ENCODE assay signal across 22 cellular contexts in the genomic region with DNA sequence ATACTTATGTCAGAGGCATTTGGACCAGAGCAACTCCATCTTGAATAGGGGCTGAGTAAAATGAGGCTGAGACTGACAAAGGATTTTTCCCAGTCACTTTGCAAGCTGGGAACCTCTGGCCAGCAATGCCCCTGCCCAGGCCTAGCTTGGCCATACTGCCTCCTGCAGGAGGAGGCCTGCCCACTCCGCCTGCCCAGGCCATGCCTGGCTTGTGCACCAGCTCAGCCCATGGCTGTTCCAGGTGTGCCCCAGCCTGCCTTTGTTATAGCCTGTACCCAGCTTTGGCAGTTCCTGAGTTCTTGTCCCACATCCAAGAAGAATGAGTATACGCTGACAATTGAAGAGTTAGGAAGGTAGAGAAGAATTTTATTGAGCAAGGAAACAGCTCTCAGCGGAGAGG.
DNase-seq lines count a peak whose midpoint lies in the region; ATAC-seq, FAIRE-seq and TF ChIP-seq lines count a peak whose summit lies in the region.
"Had no signal": no experiment of that assay in that cellular context is flagged by ENCODE, and none has a peak within 500 bp of the region (broad histone marks: within the 10 kb centered on the region; RNA-seq: fewer than 3 reads in every experiment).

No MANE protein-coding gene starts in this region.

- no peak overlapping the region for H4K91ac ChIP-seq in H1 (replicated peaks; ENCODE audit: insufficient read length, low read length)

- no peaks in the 10 kb centered on the region for H3K23me2 ChIP-seq in H1 (ENCODE audit: low read depth, low read length)

- H2AFZ ChIP-seq in H1 (ENCODE audit: low read length): no peak overlapping the region
- H2AFZ ChIP-seq: GM23338 had no signal

- no peak overlapping the region for H2AK5ac ChIP-seq in H1 (ENCODE audit: low read depth, low read length)

- H3K27me3 ChIP-seq in H1 (replicated peaks in 1 of 4; ENCODE audit: control insufficient read depth in 3 of 4, extremely low read depth in 1 of 4, insufficient read depth in 3 of 4, low read length in 3 of 4) (peaks cover 21 to 57% (median 41%) of the 10 kb centered on the region in 4 experiments), adrenal gland (no peaks in the 10 kb centered on the region)
- H3K27me3 ChIP-seq in CD8-positive, alpha-beta T cell (ENCODE audit: insufficient read depth, low read length): no peaks in the 10 kb centered on the region
- H3K27me3 ChIP-seq: BLaER1 treated with 17β-estradiol and CSF1 and Interleukin-3, amounts not matched to agents 10 nM and 100 nM had no signal

- no peak overlapping the region for H3K14ac ChIP-seq in H1 (ENCODE audit: insufficient read length)

- H3K36me3 Mint-ChIP-seq in activated naive CD4-positive, alpha-beta T cell treated with anti-CD3 and anti-CD28 coated beads, Interleukin-2, amount 50 U/mL, for 24 hours: no peaks in the 10 kb centered on the region
- H3K36me3 Mint-ChIP-seq in nephron progenitor cell (ENCODE audit: low read depth): peaks cover 86% of the 10 kb centered on the region
- no peaks in the 10 kb centered on the region for H3K36me3 Mint-ChIP-seq in CD8-positive, alpha-beta T cell
- H3K36me3 Mint-ChIP-seq: CD4-positive, CD25-positive, alpha-beta regulatory T cell had no signal

- no peak overlapping the region for H3K4me2 ChIP-seq in H1 (ENCODE audit: insufficient read depth in 1 of 2, low read depth in 2 of 2, low read length in 2 of 2)
- H3K4me2 ChIP-seq: BLaER1 treated with 17β-estradiol and CSF1 and Interleukin-3, amounts not matched to agents 10 nM and 100 nM; GM23338 had no signal

- H3K4me1 Mint-ChIP-seq in activated naive CD4-positive, alpha-beta T cell treated with anti-CD3 and anti-CD28 coated beads, Interleukin-2, amount 50 U/mL, for 24 hours: no peaks in the 10 kb centered on the region
- H3K4me1 Mint-ChIP-seq in nephron progenitor cell: no peaks in the 10 kb centered on the region
- H3K4me1 Mint-ChIP-seq in CD8-positive, alpha-beta T cell (ENCODE audit: low read depth): no peaks in the 10 kb centered on the region
- H3K4me1 Mint-ChIP-seq: CD4-positive, CD25-positive, alpha-beta regulatory T cell had no signal

- DNase-seq in activated naive CD4-positive, alpha-beta T cell treated with anti-CD3 and anti-CD28 coated beads, Interleukin-2, amount 50 U/mL, for 16 hours: no peak
- DNase-seq in H1 (ENCODE audit: low read depth in 1 of 2, low spot score in 2 of 2) (no peak), nephron progenitor cell (no peak), GM19239 (ENCODE audit: insufficient read length, low spot score) (no peak), adrenal gland (no peak), DMS153 (lab: John Stamatoyannopoulos, UW) (no peak)
- no peak for DNase-seq in CD8-positive, alpha-beta T cell
- DNase-seq: AML-193; Calu3; CD4-positive, CD25-positive, alpha-beta regulatory T cell; DMS 273 treated with DMSO at 0.1 percent for 48 hours; DMS79; HFFc6; IMR-90; KG1 had no signal

- no peaks in the 10 kb centered on the region for H3K9me3 Mint-ChIP-seq in activated naive CD4-positive, alpha-beta T cell treated with anti-CD3 and anti-CD28 coated beads, Interleukin-2, amount 50 U/mL, for 24 hours
- peaks cover 8% of the 10 kb centered on the region for H3K9me3 Mint-ChIP-seq in nephron progenitor cell
- H3K9me3 Mint-ChIP-seq in CD8-positive, alpha-beta T cell: peaks cover 4% of the 10 kb centered on the region

- H3K79me1 ChIP-seq in H1 (ENCODE audit: low read depth, low read length): no peaks in the 10 kb centered on the region

- peak overlapping the region; percentile 25 for H3K27ac Mint-ChIP-seq in activated naive CD4-positive, alpha-beta T cell treated with anti-CD3 and anti-CD28 coated beads, Interleukin-2, amount 50 U/mL, for 24 hours
- H3K27ac Mint-ChIP-seq in nephron progenitor cell: peak overlapping the region; percentile 68
- H3K27ac Mint-ChIP-seq in CD8-positive, alpha-beta T cell: no peak overlapping the region
- H3K27ac Mint-ChIP-seq: CD4-positive, CD25-positive, alpha-beta regulatory T cell; GM23338; HFFc6 had no signal

- peak; percentile 55 to 64 for TF ChIP-seq RAD21 in H1 (IDR thresholded peaks at IDR 0.05 in 1 of 2, conservative IDR thresholded peaks at IDR 0.05 in 1 of 2; ENCODE audit: low read depth in 2 of 2, low read length in 2 of 2)

- CTCF ChIA-PET in H1 (lab: Charles Lee; ENCODE audit: partially characterized antibody): interaction anchor here (0.9 to 1.2 kb wide), 3 partner anchors 8 to 29 kb away, joined by 3 to 4 read pairs (median 3); no protein-coding TSS in a partner anchor
- CTCF ChIA-PET in CD8-positive, alpha-beta T cell (lab: Charles Lee): no interaction called here

- intact Hi-C loops in adrenal gland (cut with DNase I): no loop called here
- intact Hi-C loops in CD8-positive, alpha-beta T cell (cut with DNase I, micrococcal nuclease): no loop called here

- H4K20me1 ChIP-seq in H1 (replicated peaks in 1 of 2; ENCODE audit: control insufficient read depth in 1 of 2, insufficient read depth in 2 of 2, low read length in 2 of 2): peaks cover 10 to 15% of the 10 kb centered on the region in 2 experiments
- H4K20me1 ChIP-seq: BLaER1 treated with 17β-estradiol and CSF1 and Interleukin-3, amounts not matched to agents 10 nM and 100 nM had no signal

- no peak for ATAC-seq in CD8-positive, alpha-beta T cell
- ATAC-seq: GM12878 had no signal

- H3K36me3 ChIP-seq in H1 (ENCODE audit: control insufficient read depth in 2 of 4, insufficient read depth in 4 of 4, low read length in 3 of 4) (peaks cover 0 to 4% (median 0%) of the 10 kb centered on the region in 4 experiments; a peak in 1 of 8 replicates), adrenal gland (replicated peaks in 1 of 2) (no peaks in the 10 kb centered on the region)
- no peaks in the 10 kb centered on the region for H3K36me3 ChIP-seq in CD8-positive, alpha-beta T cell (ENCODE audit: insufficient read depth, low read length)
- H3K36me3 ChIP-seq: HAP-1 had no signal

- H3K9me3 ChIP-seq in H1 (ENCODE audit: insufficient read depth in 2 of 2, low read depth in 1 of 2, low read length in 1 of 2) (no peaks in the 10 kb centered on the region), adrenal gland (replicated peaks in 1 of 3) (no peaks in the 10 kb centered on the region)
- H3K9me3 ChIP-seq in CD8-positive, alpha-beta T cell (ENCODE audit: low read length): no peaks in the 10 kb centered on the region

- 89% methylated on average over 3 of the region's 3 CpGs; no CpG with 5 or more reads in 1 of the 2 experiments for WGBS in H1 (ENCODE audit: extremely low coverage in 1 of 2, insufficient coverage in 1 of 2, insufficient read length in 1 of 2, insufficient replicate concordance in 2 of 2, low coverage in 1 of 2, low lambda C conversion rate in 2 of 2, missing lambda C conversion rate in 1 of 2), 2 experiments
- 87 to 98% (median 94%) methylated on average over 2 to 3 of the region's 3 CpGs for WGBS in adrenal gland, 4 donors

- H3K79me2 ChIP-seq in H1 (ENCODE audit: control insufficient read depth in 1 of 2, insufficient read depth in 2 of 2, low read length in 2 of 2): no peaks in the 10 kb centered on the region

- H3K27ac ChIP-seq in H1 (ENCODE audit: low read depth, low read length) (no peak overlapping the region), adrenal gland (no peak overlapping the region)
- no peak overlapping the region for H3K27ac ChIP-seq in CD8-positive, alpha-beta T cell (ENCODE audit: low read depth, low read length)
- H3K27ac ChIP-seq: 22Rv1; BLaER1 treated with 17β-estradiol and CSF1 and Interleukin-3, amounts not matched to agents 10 nM and 100 nM had no signal

- TF ChIP-seq EP300 in H1 (IDR thresholded peaks at IDR 0.05; ENCODE audit: borderline replicate concordance in 1 of 2, low read depth in 2 of 2, low read length in 2 of 2): no peak

- H2BK120ac ChIP-seq in H1 (replicated peaks; ENCODE audit: low read depth, low read length): no peak overlapping the region

- no peak overlapping the region for H3K4me3 Mint-ChIP-seq in activated naive CD4-positive, alpha-beta T cell treated with anti-CD3 and anti-CD28 coated beads, Interleukin-2, amount 50 U/mL, for 24 hours
- no peak overlapping the region for H3K4me3 Mint-ChIP-seq in nephron progenitor cell
- H3K4me3 Mint-ChIP-seq in CD8-positive, alpha-beta T cell: no peak overlapping the region
- H3K4me3 Mint-ChIP-seq: CD4-positive, CD25-positive, alpha-beta regulatory T cell; GM23338; HFFc6 had no signal

- no peak overlapping the region for H2BK5ac ChIP-seq in H1 (ENCODE audit: low read depth, low read length)

- H2BK15ac ChIP-seq in H1 (ENCODE audit: low read length): no peak overlapping the region

- no peak overlapping the region for H4K8ac ChIP-seq in H1 (ENCODE audit: extremely low read depth, insufficient read depth, low read length)

- POLR2A ChIA-PET in H1 (lab: Charles Lee; ENCODE audit: partially characterized antibody): interaction anchor here (1.0 kb wide), 1 partner anchor 11 kb away, joined by 3 read pairs; no protein-coding TSS in a partner anchor
- POLR2A ChIA-PET in CD8-positive, alpha-beta T cell (lab: Charles Lee): no interaction called here

- no peak overlapping the region for H3K18ac ChIP-seq in H1 (ENCODE audit: extremely low read depth, low read length)

- H3K4me1 ChIP-seq in H1 (replicated peaks in 1 of 4; ENCODE audit: control insufficient read depth in 3 of 4, insufficient read depth in 4 of 4, low read length in 3 of 4) (peaks cover 0 to 5% (median under 1%) of the 10 kb centered on the region in 4 experiments; a peak in 5 of 7 replicates), adrenal gland (replicated peaks in 1 of 2) (no peaks in the 10 kb centered on the region)
- no peaks in the 10 kb centered on the region for H3K4me1 ChIP-seq in CD8-positive, alpha-beta T cell (ENCODE audit: insufficient read depth, low read length)

- no peak overlapping the region for H3K56ac ChIP-seq in H1 (replicated peaks; ENCODE audit: insufficient read length, low read depth, low read length)

- H3K9ac ChIP-seq in H1 (replicated peaks in 1 of 4; ENCODE audit: extremely low read depth in 1 of 4, low read depth in 3 of 4, low read length in 3 of 4): no peak overlapping the region
- H3K9ac ChIP-seq: BLaER1 treated with 17β-estradiol and CSF1 and Interleukin-3, amounts not matched to agents 10 nM and 100 nM had no signal

- H2BK20ac ChIP-seq in H1 (ENCODE audit: low read length): no peak overlapping the region

- H2BK12ac ChIP-seq in H1 (ENCODE audit: low read depth, low read length): no peak overlapping the region

- no peak overlapping the region for H3K23ac ChIP-seq in H1 (ENCODE audit: insufficient read length)

- H3K27me3 Mint-ChIP-seq in activated naive CD4-positive, alpha-beta T cell treated with anti-CD3 and anti-CD28 coated beads, Interleukin-2, amount 50 U/mL, for 24 hours: peaks cover 1% of the 10 kb centered on the region
- peaks cover 4% of the 10 kb centered on the region for H3K27me3 Mint-ChIP-seq in nephron progenitor cell (ENCODE audit: low read depth, poor library complexity)
- H3K27me3 Mint-ChIP-seq in CD8-positive, alpha-beta T cell (ENCODE audit: low read depth): no peaks in the 10 kb centered on the region
- H3K27me3 Mint-ChIP-seq: CD4-positive, CD25-positive, alpha-beta regulatory T cell had no signal

- H3K4ac ChIP-seq in H1 (replicated peaks; ENCODE audit: insufficient read length, low read depth, low read length): no peak overlapping the region

- TF ChIP-seq CTCF in H1 (IDR thresholded peaks at IDR 0.05; ENCODE audit: control extremely low read depth in 1 of 3, insufficient read depth in 1 of 3, low read depth in 1 of 3, low read length in 3 of 3) (peak; percentile 48 to 81 (median 74)), nephron progenitor cell (IDR thresholded peaks at IDR 0.05) (no peak), adrenal gland (IDR thresholded peaks at IDR 0.05) (no peak)
- TF ChIP-seq CTCF in CD8-positive, alpha-beta T cell (IDR thresholded peaks at IDR 0.05): no peak

- TF ChIP-seq POLR2A in H1 (IDR thresholded peaks at IDR 0.05; ENCODE audit: control extremely low read depth in 1 of 2, low read depth in 2 of 2, low read length in 2 of 2) (no peak), adrenal gland (IDR thresholded peaks at IDR 0.05) (no peak)

- FAIRE-seq in H1 (lab: Jason Lieb, UNC) (no peak), GM19239 (lab: Jason Lieb, UNC) (no peak)
- FAIRE-seq: GM12878, GM18507 had no signal

- H4K5ac ChIP-seq in H1 (ENCODE audit: insufficient read length, low read depth, low read length): no peak overlapping the region

- H3K4me3 ChIP-seq in H1 (ENCODE audit: extremely low read depth in 1 of 4, insufficient read depth in 2 of 4, low read depth in 3 of 4, low read length in 4 of 4): no peak overlapping the region
- no peak overlapping the region for H3K4me3 ChIP-seq in adrenal gland
- no peak overlapping the region for H3K4me3 ChIP-seq in CD8-positive, alpha-beta T cell (ENCODE audit: low read depth, low read length)
- H3K4me3 ChIP-seq: GM12878, GM23338, HAP-1 had no signal

Comparison
In these comparisons a context has a peak if more than half of its experiments do, and no peak if none do; other contexts are left out.
1. CTCF ChIP-seq: peak in H1 (3 of 3); none in nephron progenitor cell (single experiment), adrenal gland (0 of 6) and CD8-positive, alpha-beta T cell (single experiment).